ENCODE assay signal across 18 cellular contexts in genomic region chr13:76758738-76759137, GRCh38.
"Had no signal": no experiment of that assay in that cellular context is flagged by ENCODE, and none has a peak within 500 bp of the region (broad histone marks: within the 10 kb centered on the region; RNA-seq: fewer than 3 reads in every experiment).

No MANE protein-coding gene starts in this region.

- H3K27ac ChIP-seq: pancreas had no signal

- H3K9me3 ChIP-seq: pancreas had no signal

- H3K4me1 ChIP-seq: pancreas had no signal

- DNase-seq: activated CD4-positive, alpha-beta T cell treated with anti-CD3 and anti-CD28 coated beads for 48 hours; activated CD8-positive, alpha-beta T cell treated with anti-CD3 and anti-CD28 coated beads for 36 hours; activated effector memory CD4-positive, alpha-beta T cell treated with anti-CD3 and anti-CD28 coated beads, Interleukin-2, amount 50 U/mL, for 16 hours; activated T-cell treated with anti-CD3 and anti-CD28 coated beads, Interleukin-2, amount 50 U/mL, for 4 hours; amniotic stem cell; cerebellar nuclear complex; effector memory CD8-positive, alpha-beta T cell; erythroblast; naive thymus-derived CD8-positive, alpha-beta T cell; pancreas; stimulated activated CD4-positive, alpha-beta T cell treated with anti-CD3 and anti-CD28 coated beads, Interleukin-4, amount 100 ng/mL, for 24 hours; stimulated activated naive CD4-positive, alpha-beta T cell treated with Interleukin-2 at 50 U/mL for 16 hours; T-helper 2 cell had no signal

- H3K27me3 ChIP-seq: pancreas had no signal

- H3K4me3 ChIP-seq: pancreas had no signal

- FAIRE-seq: keratinocyte, pancreas, TTC549 had no signal

- H3K36me3 ChIP-seq: pancreas had no signal

- ATAC-seq: activated CD8-positive, alpha-beta T cell treated with anti-CD3 and anti-CD28 coated beads for 36 hours; activated naive CD4-positive, alpha-beta T cell treated with anti-CD3 and anti-CD28 coated beads, Interleukin-2, amount 50 U/mL, for 72 hours; activated T-cell treated with anti-CD3 and anti-CD28 coated beads, Interleukin-2, amount 50 U/mL, for 4 hours; effector memory CD8-positive, alpha-beta T cell; left lobe of liver; naive thymus-derived CD8-positive, alpha-beta T cell; WTC11 had no signal
